ENCODE assay signal across 8 cellular contexts in the genomic region with DNA sequence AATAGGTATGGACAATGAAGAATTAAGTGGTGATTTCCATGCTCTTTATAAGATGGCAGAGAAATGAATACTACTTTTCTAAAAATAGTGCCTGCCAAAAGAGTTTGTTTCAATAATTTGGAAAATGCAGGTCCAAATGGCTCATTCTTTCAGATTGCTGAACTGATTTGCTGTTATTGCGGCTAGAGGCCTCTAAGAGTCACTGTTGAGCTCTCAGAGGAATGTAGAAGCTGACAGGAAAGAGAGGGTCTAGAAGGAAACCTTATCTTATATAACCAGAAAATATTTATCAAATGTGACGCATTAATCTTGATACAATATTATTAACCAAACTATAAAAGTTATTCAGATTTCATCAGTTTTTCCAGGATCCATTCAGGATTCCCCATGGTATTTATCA.
DNase-seq lines count a peak whose midpoint lies in the region; ATAC-seq and TF ChIP-seq lines count a peak whose summit lies in the region.

No MANE protein-coding gene starts in this region.

- POLR2A ChIA-PET in PC-3 (lab: Charles Lee; ENCODE audit: unreplicated experiment) = no interaction called here

- no peaks in the 10 kb centered on the region for H3F3A ChIP-seq in PC-3 (ENCODE audit: low read length, unreplicated experiment)

- no peaks in the 10 kb centered on the region for H3K4me1 ChIP-seq in PC-3 (ENCODE audit: insufficient read depth, low read length)

- ATAC-seq in PC-3 (no peak), GM21786 (IDR thresholded peaks at IDR 0.05; ENCODE audit: unreplicated experiment) (no peak)

- DNase-seq in AG08395 (ENCODE audit: low spot score) = peak; percentile 19
- DNase-seq in PC-3 = peak; percentile 27
- DNase-seq in fibroblast of villous mesenchyme (ENCODE audit: low read depth) = peak; percentile 2
- no peak for DNase-seq in posterior vena cava (ENCODE audit: low spot score)
- DNase-seq in NCI-H1105 treated with DMSO at 0.1 percent for 48 hours (lab: John Stamatoyannopoulos, UW) = no peak
- no peak for DNase-seq in NCI-H128 (lab: John Stamatoyannopoulos, UW; ENCODE audit: unreplicated experiment)

- H3K9me3 ChIP-seq in PC-3 (ENCODE audit: low read length) = no peaks in the 10 kb centered on the region

- intact Hi-C loops in PC-3 (cut with micrococcal nuclease) (loop anchor here (5.0 kb wide), 1 partner anchor 76 kb away; no protein-coding TSS in a partner anchor), posterior vena cava (cut with DNase I) (no loop called here)

- H3K4me3 ChIP-seq in PC-3 (ENCODE audit: low read length) (no peak overlapping the region), fibroblast of villous mesenchyme (ENCODE audit: low read depth, low read length) (no peak overlapping the region)

- no peak overlapping the region for H3K9ac ChIP-seq in PC-3 (ENCODE audit: low read length)

- BruUV-seq in PC-3 (replicated peaks; lab: Mats Ljungman, UMichigan) = no TSS peak

- H3K9me2 ChIP-seq in PC-3 (replicated peaks; ENCODE audit: low read length) = no peaks in the 10 kb centered on the region

- CTCF ChIA-PET in PC-3 (lab: Charles Lee) = no interaction called here

- no peak overlapping the region for H3K4me2 ChIP-seq in PC-3 (ENCODE audit: low read length)

- no peaks in the 10 kb centered on the region for H3K36me3 ChIP-seq in PC-3 (ENCODE audit: low read depth, low read length)

- TF ChIP-seq CTCF in GM12874 (IDR thresholded peaks at IDR 0.05; ENCODE audit: insufficient read depth, low read depth, low read length) (peak; percentile 37; the same call in 1 of the 2 replicates), PC-3 (conservative IDR thresholded peaks at IDR 0.05; ENCODE audit: low read depth, low read length) (peak; percentile 60), fibroblast of villous mesenchyme (IDR thresholded peaks at IDR 0.05; ENCODE audit: insufficient read depth, low read depth, low read length) (peak; percentile 50)

- H3K79me2 ChIP-seq in PC-3 (ENCODE audit: low read length) = no peaks in the 10 kb centered on the region

- H4K20me1 ChIP-seq in PC-3 (ENCODE audit: low read length) = no peaks in the 10 kb centered on the region

- 0 out of 2 replicates have a peak, but pooled peaks cover 14% of the 10 kb centered on the region for H3K27me3 ChIP-seq in PC-3 (ENCODE audit: low read length)

- no peak overlapping the region for H3K27ac ChIP-seq in PC-3 (ENCODE audit: low read length)

- H2AFZ ChIP-seq in PC-3 (ENCODE audit: low read length) = no peak overlapping the region

Comparison
In these comparisons a context has a peak if more than half of its experiments do, and no peak if none do; other contexts are left out.
1. DNase-seq: peak in AG08395 (single experiment), PC-3 (single experiment) and fibroblast of villous mesenchyme (single experiment); none in posterior vena cava (single experiment), NCI-H1105 treated with DMSO at 0.1 percent for 48 hours (single experiment) and NCI-H128 (single experiment).
2. Peak in every context shown above with its lines, with median percentiles within 50 percentile points of each other: CTCF ChIP-seq.